In the genomic region with DNA sequence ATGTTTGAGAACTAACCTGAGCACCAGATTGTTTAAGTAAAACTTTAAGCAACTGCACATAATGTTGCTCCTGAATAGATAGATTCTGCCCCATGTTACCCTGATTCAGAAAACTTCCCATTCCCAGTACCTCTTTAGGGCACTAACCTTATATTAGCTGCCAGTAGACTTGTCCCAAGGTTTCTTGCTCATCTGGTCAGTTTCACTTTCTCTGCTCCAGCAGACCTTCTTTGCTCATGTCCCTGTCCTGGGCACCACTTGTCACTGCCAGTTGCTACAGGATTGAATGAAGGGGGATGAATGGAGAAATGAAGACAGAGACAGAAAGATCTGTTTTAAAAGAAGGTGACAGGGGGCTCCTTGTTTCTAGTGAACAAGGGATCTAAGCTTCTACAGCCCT, we compare ENCODE assay signal across 28 cellular contexts.
"Had no signal": no experiment of that assay in that cellular context is flagged by ENCODE, and none has a peak within 500 bp of the region (broad histone marks: within the 10 kb centered on the region; RNA-seq: fewer than 3 reads in every experiment).

No MANE protein-coding gene starts in this region.

- H3K27me3 ChIP-seq: ascending aorta, cardiac muscle cell, SJCRH30 had no signal

- H3K27ac ChIP-seq: ascending aorta, cardiac muscle cell, SJCRH30, SK-N-MC had no signal

- H3K4me1 ChIP-seq: ascending aorta had no signal

- H3K9me3 ChIP-seq: ascending aorta, SJCRH30 had no signal

- H3K36me3 ChIP-seq: ascending aorta, cardiac muscle cell, SJCRH30 had no signal

- FAIRE-seq: TTC549 had no signal

- ATAC-seq: activated CD4-positive, alpha-beta T cell treated with anti-CD3 and anti-CD28 coated beads for 36 hours; activated CD4-positive, CD25-positive, alpha-beta regulatory T cell treated with anti-CD3 and anti-CD28 coated beads, Interleukin-2, amount 50 U/mL, for 24 hours; activated CD8-positive, alpha-beta T cell treated with anti-CD3 and anti-CD28 coated beads, Interleukin-2, amount 10 ng/mL, durations not matched to agents 7 days and 5 days; Panc1; WTC11 had no signal

- DNase-seq: activated CD4-positive, alpha-beta T cell treated with anti-CD3 and anti-CD28 coated beads for 36 hours; activated CD4-positive, alpha-beta T cell treated with anti-CD3 and anti-CD28 coated beads, Interleukin-2, amount 10 ng/mL, durations not matched to agents 7 days and 5 days; activated CD4-positive, alpha-beta T cell treated with anti-CD3 and anti-CD28 coated beads, Interleukin-2, amount 50 U/mL, for 48 hours; activated CD8-positive, alpha-beta T cell treated with anti-CD3 and anti-CD28 coated beads, Interleukin-2, amount 10 ng/mL, durations not matched to agents 7 days and 5 days; activated gamma-delta T cell; activated naive CD4-positive, alpha-beta T cell treated with Interleukin-2 at 50 U/mL for 16 hours; activated naive CD8-positive, alpha-beta T cell treated with anti-CD3 and anti-CD28 coated beads, Interleukin-2, amount 10 ng/mL, durations not matched to agents 7 days and 5 days; activated T-cell treated with anti-CD3 and anti-CD28 coated beads, Interleukin-2, amount 50 U/mL, for 24 hours; amygdala; NCI-H1092 treated with DMSO at 0.1 percent for 48 hours; NCI-H1417; NCI-H146; NCI-H187; NCI-H2029 treated with DMSO at 0.1 percent for 48 hours; NCI-H2107; NCI-H2171; NCI-H510A; NCI-H526; NCI-H748 treated with DMSO at 0.1 percent for 48 hours; SHP77; SJCRH30 had no signal

- H3K4me3 ChIP-seq: ascending aorta, cardiac muscle cell, SJCRH30, SK-N-MC had no signal
